Comparison of ENCODE assay signal across 8 cellular contexts in the genomic region with DNA sequence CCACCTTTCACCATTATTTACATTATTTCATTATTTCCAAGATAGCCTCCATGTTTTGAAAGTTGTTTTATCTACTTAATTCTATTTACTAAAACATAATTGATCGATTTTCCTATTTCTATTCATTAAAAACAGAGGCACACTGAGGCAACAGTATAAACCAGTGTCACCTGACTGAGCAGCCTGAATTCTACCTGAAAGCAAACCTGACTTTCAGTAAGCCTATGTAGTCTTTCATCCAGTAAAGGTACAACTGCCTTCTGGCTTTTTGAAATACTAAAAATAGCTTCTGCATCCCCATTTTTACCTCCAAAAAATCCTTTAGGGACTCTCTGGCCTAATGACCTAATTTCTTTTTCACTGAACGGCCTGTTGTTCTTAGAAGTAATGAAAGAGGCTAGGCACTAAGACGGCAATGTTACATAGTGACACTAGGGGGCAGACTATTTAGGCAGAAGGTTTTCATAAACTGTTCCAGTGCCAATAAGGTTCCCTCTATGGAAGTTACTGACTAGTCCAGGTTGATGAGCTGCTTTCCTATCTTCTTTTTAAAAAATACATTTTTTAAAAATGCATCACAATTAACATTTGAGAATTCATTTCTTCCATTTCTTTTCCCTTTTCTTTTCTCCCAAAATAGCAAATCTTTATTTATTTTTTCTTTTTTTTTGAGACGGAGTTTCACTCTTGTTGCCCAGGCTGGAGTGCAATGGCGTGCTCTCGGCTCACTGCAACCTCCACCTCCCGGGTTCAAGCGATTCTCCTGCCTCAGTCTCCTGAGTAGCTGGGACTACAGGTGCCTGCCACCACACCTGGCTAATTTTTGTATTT. TPM values are rescaled to one million over a fixed set of nuclear protein-coding genes. Genes with fewer than 3 reads are reported as not detected.
A peak's percentile ranks its signal among the peaks of the same experiment; 100 is the strongest.
DNase-seq lines count a peak whose midpoint lies in the region; ATAC-seq and TF ChIP-seq lines count a peak whose summit lies in the region.

No MANE protein-coding gene starts in this region.

- H3K9me2 ChIP-seq in GM23248 (ENCODE audit: insufficient read depth), result no peaks in the 10 kb centered on the region

- H3K36me3 ChIP-seq in GM23248 (ENCODE audit: low read depth), result peaks cover 57% of the 10 kb centered on the region
- peaks cover 11 to 95% of the 10 kb centered on the region in 2 donors for H3K36me3 ChIP-seq in psoas muscle (ENCODE audit: insufficient read depth in 1 of 2, low read depth in 1 of 2)

- TF ChIP-seq CTCF in WTC11 (IDR thresholded peaks at IDR 0.05) (peak; percentile 75), psoas muscle (IDR thresholded peaks at IDR 0.05) (peak; percentile 84)

- no peak overlapping the region for H3K4me3 Mint-ChIP-seq in WTC11

- no peak overlapping the region for H3K27ac ChIP-seq in GM23248
- no peak overlapping the region for H3K27ac ChIP-seq in psoas muscle

- 0 out of 2 replicates have a peak, but pooled peaks cover 4% of the 10 kb centered on the region for H3K79me2 ChIP-seq in GM23248 (ENCODE audit: insufficient read depth)

- H3K27me3 Mint-ChIP-seq in WTC11 (ENCODE audit: low read depth), result no peaks in the 10 kb centered on the region

- H3K9me3 ChIP-seq in GM23248 (ENCODE audit: low read depth) (no peaks in the 10 kb centered on the region), psoas muscle (no peaks in the 10 kb centered on the region)

- H3K4me1 ChIP-seq in GM23248 (ENCODE audit: insufficient read depth) (no peaks in the 10 kb centered on the region), psoas muscle (no peaks in the 10 kb centered on the region)

- ATAC-seq in WTC11 (peak; percentile 86), Right ventricle myocardium superior (ENCODE audit: poor library complexity) (peak; percentile 82), psoas muscle (peak; percentile 80 to 97 (median 90)), GM18519 (IDR thresholded peaks at IDR 0.05; ENCODE audit: low FRiP score, unreplicated experiment) (no peak), HG02885 (IDR thresholded peaks at IDR 0.05; ENCODE audit: poor library complexity, unreplicated experiment) (no peak)

- no peak overlapping the region for H3K9ac ChIP-seq in GM23248

- H3K9me3 Mint-ChIP-seq in WTC11, result no peaks in the 10 kb centered on the region

- no peaks in the 10 kb centered on the region for H4K20me1 ChIP-seq in GM23248 (ENCODE audit: insufficient read depth)

- H3K4me3 ChIP-seq in GM23248 (no peak overlapping the region), psoas muscle (no peak overlapping the region)

- H3K36me3 Mint-ChIP-seq in WTC11, result peaks cover 61% of the 10 kb centered on the region

- no peaks in the 10 kb centered on the region for H3F3A ChIP-seq in GM23248 (ENCODE audit: insufficient read depth)

- POLR2A ChIA-PET in WTC11 (lab: Charles Lee), result no interaction called here

- CTCF ChIA-PET in WTC11 (lab: Charles Lee), result interaction anchor here (0.6 to 1.8 kb wide), 9 partner anchors 8 to 1792 kb away, joined by 3 to 8 read pairs (median 4); a partner anchor contains a TSS

- DNase-seq in COLO829 (ENCODE audit: low spot score) (peak; percentile 74), GM23248 (peak; percentile 85), NCI-H2227 treated with DMSO at 0.1 percent for 48 hours (lab: John Stamatoyannopoulos, UW) (peak; percentile 82), WTC11 (ENCODE audit: low spot score) (no peak), Right ventricle myocardium superior (no peak), psoas muscle (no peak)

- intact Hi-C loops in Right ventricle myocardium superior (cut with DNase I) (loop anchor here (5.0 kb wide), 1 partner anchor 108 kb away; no protein-coding TSS in a partner anchor), psoas muscle (cut with DNase I) (loop anchor here (1.0 to 2.0 kb wide), 2 partner anchors 109 to 110 kb away; no protein-coding TSS in a partner anchor)

- no peaks in the 10 kb centered on the region for H3K27me3 ChIP-seq in GM23248 (replicated peaks; ENCODE audit: insufficient read depth)
- H3K27me3 ChIP-seq in psoas muscle (ENCODE audit: insufficient read depth in 3 of 3, low read length in 2 of 3), result no peaks in the 10 kb centered on the region

- 59 to 60% methylated on average over 8 of the region's 8 CpGs for WGBS in GM23248 (ENCODE audit: low coverage in 1 of 2, low lambda C conversion rate in 2 of 2, missing lambda C conversion rate in 2 of 2), 2 experiments
- WGBS in psoas muscle, 3 donors, result 64 to 67% (median 66%) methylated on average over 8 of the region's 8 CpGs

- H3K4me1 Mint-ChIP-seq in WTC11, result 0 out of 2 replicates have a peak, but pooled peaks cover 4% of the 10 kb centered on the region

- H3K27ac Mint-ChIP-seq in WTC11, result no peak overlapping the region

- H3K4me2 ChIP-seq in GM23248 (ENCODE audit: unreplicated experiment), result no peak overlapping the region

- H2AFZ ChIP-seq in GM23248, result peak overlapping the region; percentile 35; the same call in 1 of the 2 replicates

- in situ Hi-C loops in GM23248 (cut with MboI), result loop anchor here (10.0 to 25.0 kb wide), 2 partner anchors 103 to 340 kb away; no protein-coding TSS in a partner anchor

TF ChIP-seq in WTC11, 78 proteins besides CTCF, POLR2A, EP300 and RAD21 (continues in another document):
- TF ChIP-seq TCF7 (CRISPR knock-in tag; IDR thresholded peaks at IDR 0.05; ENCODE audit: low read depth) (no peak), GRHL2 (CRISPR knock-in tag; IDR thresholded peaks at IDR 0.05; ENCODE audit: insufficient replicate concordance, severe bottlenecking) (no peak), SOX15 (CRISPR knock-in tag; IDR thresholded peaks at IDR 0.05) (no peak), ZNF317 (CRISPR knock-in tag; IDR thresholded peaks at IDR 0.05; ENCODE audit: borderline replicate concordance, low read depth) (no peak), SMAD3 (CRISPR knock-in tag; IDR thresholded peaks at IDR 0.05; ENCODE audit: borderline replicate concordance) (no peak), NR3C1 (CRISPR knock-in tag; conservative IDR thresholded peaks at IDR 0.05; ENCODE audit: low read depth) (no peak), CREB1 (CRISPR knock-in tag; IDR thresholded peaks at IDR 0.05) (no peak)
- TF ChIP-seq, protein P1, sequence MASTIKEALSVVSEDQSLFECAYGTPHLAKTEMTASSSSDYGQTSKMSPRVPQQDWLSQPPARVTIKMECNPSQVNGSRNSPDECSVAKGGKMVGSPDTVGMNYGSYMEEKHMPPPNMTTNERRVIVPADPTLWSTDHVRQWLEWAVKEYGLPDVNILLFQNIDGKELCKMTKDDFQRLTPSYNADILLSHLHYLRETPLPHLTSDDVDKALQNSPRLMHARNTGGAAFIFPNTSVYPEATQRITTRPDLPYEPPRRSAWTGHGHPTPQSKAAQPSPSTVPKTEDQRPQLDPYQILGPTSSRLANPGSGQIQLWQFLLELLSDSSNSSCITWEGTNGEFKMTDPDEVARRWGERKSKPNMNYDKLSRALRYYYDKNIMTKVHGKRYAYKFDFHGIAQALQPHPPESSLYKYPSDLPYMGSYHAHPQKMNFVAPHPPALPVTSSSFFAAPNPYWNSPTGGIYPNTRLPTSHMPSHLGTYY (CRISPR knock-in tag; IDR thresholded peaks at IDR 0.05), result no peak
- TF ChIP-seq, protein P2, sequence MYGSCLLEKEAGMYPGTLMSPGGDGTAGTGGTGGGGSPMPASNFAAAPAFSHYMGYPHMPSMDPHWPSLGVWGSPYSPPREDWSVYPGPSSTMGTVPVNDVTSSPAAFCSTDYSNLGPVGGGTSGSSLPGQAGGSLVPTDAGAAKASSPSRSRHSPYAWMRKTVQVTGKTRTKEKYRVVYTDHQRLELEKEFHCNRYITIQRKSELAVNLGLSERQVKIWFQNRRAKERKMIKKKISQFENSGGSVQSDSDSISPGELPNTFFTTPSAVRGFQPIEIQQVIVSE (CRISPR knock-in tag; IDR thresholded peaks at IDR 0.05; ENCODE audit: borderline replicate concordance), result no peak
- TF ChIP-seq, protein P3, sequence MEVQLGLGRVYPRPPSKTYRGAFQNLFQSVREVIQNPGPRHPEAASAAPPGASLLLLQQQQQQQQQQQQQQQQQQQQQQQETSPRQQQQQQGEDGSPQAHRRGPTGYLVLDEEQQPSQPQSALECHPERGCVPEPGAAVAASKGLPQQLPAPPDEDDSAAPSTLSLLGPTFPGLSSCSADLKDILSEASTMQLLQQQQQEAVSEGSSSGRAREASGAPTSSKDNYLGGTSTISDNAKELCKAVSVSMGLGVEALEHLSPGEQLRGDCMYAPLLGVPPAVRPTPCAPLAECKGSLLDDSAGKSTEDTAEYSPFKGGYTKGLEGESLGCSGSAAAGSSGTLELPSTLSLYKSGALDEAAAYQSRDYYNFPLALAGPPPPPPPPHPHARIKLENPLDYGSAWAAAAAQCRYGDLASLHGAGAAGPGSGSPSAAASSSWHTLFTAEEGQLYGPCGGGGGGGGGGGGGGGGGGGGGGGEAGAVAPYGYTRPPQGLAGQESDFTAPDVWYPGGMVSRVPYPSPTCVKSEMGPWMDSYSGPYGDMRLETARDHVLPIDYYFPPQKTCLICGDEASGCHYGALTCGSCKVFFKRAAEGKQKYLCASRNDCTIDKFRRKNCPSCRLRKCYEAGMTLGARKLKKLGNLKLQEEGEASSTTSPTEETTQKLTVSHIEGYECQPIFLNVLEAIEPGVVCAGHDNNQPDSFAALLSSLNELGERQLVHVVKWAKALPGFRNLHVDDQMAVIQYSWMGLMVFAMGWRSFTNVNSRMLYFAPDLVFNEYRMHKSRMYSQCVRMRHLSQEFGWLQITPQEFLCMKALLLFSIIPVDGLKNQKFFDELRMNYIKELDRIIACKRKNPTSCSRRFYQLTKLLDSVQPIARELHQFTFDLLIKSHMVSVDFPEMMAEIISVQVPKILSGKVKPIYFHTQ (CRISPR knock-in tag; IDR thresholded peaks at IDR 0.05), result no peak
- TF ChIP-seq, protein P4, sequence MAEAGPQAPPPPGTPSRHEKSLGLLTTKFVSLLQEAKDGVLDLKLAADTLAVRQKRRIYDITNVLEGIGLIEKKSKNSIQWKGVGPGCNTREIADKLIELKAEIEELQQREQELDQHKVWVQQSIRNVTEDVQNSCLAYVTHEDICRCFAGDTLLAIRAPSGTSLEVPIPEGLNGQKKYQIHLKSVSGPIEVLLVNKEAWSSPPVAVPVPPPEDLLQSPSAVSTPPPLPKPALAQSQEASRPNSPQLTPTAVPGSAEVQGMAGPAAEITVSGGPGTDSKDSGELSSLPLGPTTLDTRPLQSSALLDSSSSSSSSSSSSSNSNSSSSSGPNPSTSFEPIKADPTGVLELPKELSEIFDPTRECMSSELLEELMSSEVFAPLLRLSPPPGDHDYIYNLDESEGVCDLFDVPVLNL (CRISPR knock-in tag; IDR thresholded peaks at IDR 0.05; ENCODE audit: borderline replicate concordance, low read depth), result no peak

RNA-seq across cellular contexts. Expression of a gene that starts 17.5 kb away (rescaled TPM):
- total RNA-seq in GM23248 (2014; rRNA removed; shearing (Covaris generic)), result 144 and 162 TPM in 2 replicates
- polyA plus RNA-seq in GM23248 (2016; fragmentation: Nextera tagmentation; extraction: Ambion mirVana) (128 TPM in 2 replicates), psoas muscle (100 to 1,000 TPM in 1 of 3 donors, 10 to 100 TPM in 2; 47.1 to 120 (median 48.7) TPM)
- total RNA-seq in WTC11 (2021) (98.5 to 116 TPM (median 104 TPM) in 3 replicates), Right ventricle myocardium superior (57.4 TPM), psoas muscle (10 to 100 TPM; 59.1 to 80.3 (median 71.6) TPM)

RNA-seq across cellular contexts. Expression of a gene that starts 38.2 kb away (rescaled TPM):
- total RNA-seq in GM23248 (2014; rRNA removed; shearing (Covaris generic)), result 15.9 and 20.1 TPM in 2 replicates
- polyA plus RNA-seq in GM23248 (2016; fragmentation: Nextera tagmentation; extraction: Ambion mirVana) (29.8 TPM in 2 replicates), psoas muscle (1 to 10 TPM; 4.4 to 8.3 (median 5.6) TPM)
- total RNA-seq in WTC11 (2021) (32.6 to 36.5 TPM (median 33.4 TPM) in 3 replicates), Right ventricle myocardium superior (14.8 TPM), psoas muscle (10 to 100 TPM in 2 of 4 donors, 1 to 10 TPM in 2; 6.8 to 12.3 (median 10.4) TPM)

Comparison
In these comparisons a context has a peak if more than half of its experiments do, and no peak if none do; other contexts are left out.
1. DNase-seq: peak in COLO829 (single experiment), GM23248 (single experiment) and NCI-H2227 treated with DMSO at 0.1 percent for 48 hours (single experiment); none in WTC11 (single experiment), Right ventricle myocardium superior (single experiment) and psoas muscle (0 of 2).
2. ATAC-seq: peak in WTC11 (single experiment), Right ventricle myocardium superior (single experiment) and psoas muscle (4 of 4); none in GM18519 (single experiment) and HG02885 (single experiment).